8 cellular contexts compared by ENCODE assay signal in the genomic region with DNA sequence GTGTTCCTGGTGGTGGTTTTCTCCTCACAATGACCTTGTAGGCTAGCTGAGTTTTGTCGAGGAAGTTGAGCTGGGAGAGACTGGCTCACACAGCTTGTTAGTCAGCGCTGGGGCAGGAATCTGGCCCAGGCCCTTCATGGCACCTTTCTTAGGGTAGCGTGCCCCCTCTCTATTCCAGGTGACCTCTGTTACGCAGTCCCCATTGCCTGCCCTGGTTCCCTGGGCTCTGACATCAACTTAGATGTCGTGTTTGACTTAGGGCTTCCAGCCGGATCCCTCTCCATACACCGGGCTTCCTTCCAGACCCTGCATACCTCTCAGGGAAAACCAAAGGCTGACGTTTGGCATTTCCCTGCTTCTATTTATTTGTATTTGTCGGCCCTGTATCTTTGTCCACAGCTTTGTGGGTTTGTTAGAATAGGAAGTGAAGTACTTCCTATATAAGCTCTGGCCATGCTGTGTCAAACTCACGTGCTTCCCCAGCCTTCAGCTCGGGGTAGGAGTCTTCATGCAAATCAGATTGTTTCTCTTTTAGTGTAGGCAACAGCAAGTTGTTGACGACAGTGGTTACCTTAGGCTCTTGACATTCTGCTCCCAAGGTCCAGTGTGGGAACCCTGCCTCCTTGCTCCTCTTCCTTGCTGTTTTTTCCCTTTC. TPM values are rescaled to one million over a fixed set of nuclear protein-coding genes. Genes with fewer than 3 reads are reported as not detected.
DNase-seq lines count a peak whose midpoint lies in the region; ATAC-seq, FAIRE-seq and TF ChIP-seq lines count a peak whose summit lies in the region.

No MANE protein-coding gene starts in this region.

- H3K27ac Mint-ChIP-seq in CD8-positive, alpha-beta T cell: peak overlapping the region; percentile 88
- H3K27ac Mint-ChIP-seq in T-helper 2 cell treated with Interferon-gamma antibody and Interleukin-4, amounts not matched to agents 5 μg/mL and 100 μg/mL, for 36 hours: peak overlapping the region; percentile 93

- FAIRE-seq in GM19239 (lab: Jason Lieb, UNC): peak; percentile 88

- intact Hi-C loops in CD8-positive, alpha-beta T cell (cut with DNase I, micrococcal nuclease): loop anchor here in 1 of 2 experiments (2.0 kb wide), 1 partner anchor 13 kb away; a partner anchor contains a TSS

- no peaks in the 10 kb centered on the region for H3K36me3 Mint-ChIP-seq in CD8-positive, alpha-beta T cell
- H3K36me3 Mint-ChIP-seq in T-helper 2 cell treated with Interferon-gamma antibody and Interleukin-4, amounts not matched to agents 5 μg/mL and 100 μg/mL, for 36 hours (ENCODE audit: low read depth): peaks cover 3% of the 10 kb centered on the region

- no peaks in the 10 kb centered on the region for H3K27me3 Mint-ChIP-seq in CD8-positive, alpha-beta T cell (ENCODE audit: low read depth)
- H3K27me3 Mint-ChIP-seq in T-helper 2 cell treated with Interferon-gamma antibody and Interleukin-4, amounts not matched to agents 5 μg/mL and 100 μg/mL, for 36 hours (ENCODE audit: low read depth): no peaks in the 10 kb centered on the region

- peak overlapping the region; percentile 9 for H3K4me3 ChIP-seq in CD8-positive, alpha-beta T cell (ENCODE audit: low read depth, low read length)
- peak overlapping the region; percentile 25 for H3K4me3 ChIP-seq in epithelial cell of proximal tubule (ENCODE audit: low read depth, low read length)
- H3K4me3 ChIP-seq in neutrophil (ENCODE audit: low read depth in 1 of 2, low read length in 1 of 2): peak overlapping the region; percentile 54 to 61

- CTCF ChIA-PET in CD8-positive, alpha-beta T cell (lab: Charles Lee): interaction anchor here (1.6 to 1.8 kb wide), 3 partner anchors 9 to 18 kb away, joined by 3 to 6 read pairs (median 5); a partner anchor contains a TSS

- no peaks in the 10 kb centered on the region for H3K36me3 ChIP-seq in CD8-positive, alpha-beta T cell (ENCODE audit: insufficient read depth, low read length)
- no peaks in the 10 kb centered on the region for H3K36me3 ChIP-seq in neutrophil

- H3K4me1 ChIP-seq in CD8-positive, alpha-beta T cell (ENCODE audit: insufficient read depth, low read length): peaks cover 84% of the 10 kb centered on the region
- peaks cover 94 to 98% of the 10 kb centered on the region in 2 experiments for H3K4me1 ChIP-seq in neutrophil (ENCODE audit: control insufficient read depth in 1 of 2, insufficient read depth in 1 of 2, low read depth in 1 of 2, low read length in 1 of 2)

- peaks cover 93% of the 10 kb centered on the region for H3K4me1 Mint-ChIP-seq in CD8-positive, alpha-beta T cell (ENCODE audit: low read depth)
- peaks cover 78% of the 10 kb centered on the region for H3K4me1 Mint-ChIP-seq in T-helper 2 cell treated with Interferon-gamma antibody and Interleukin-4, amounts not matched to agents 5 μg/mL and 100 μg/mL, for 36 hours (ENCODE audit: low read depth)

- peak overlapping the region; percentile 15 for H3K27ac ChIP-seq in CD8-positive, alpha-beta T cell (ENCODE audit: low read depth, low read length)
- peak overlapping the region; percentile 90 for H3K27ac ChIP-seq in neutrophil

- no peaks in the 10 kb centered on the region for H3K9me3 Mint-ChIP-seq in CD8-positive, alpha-beta T cell
- H3K9me3 Mint-ChIP-seq in T-helper 2 cell treated with Interferon-gamma antibody and Interleukin-4, amounts not matched to agents 5 μg/mL and 100 μg/mL, for 36 hours: no peaks in the 10 kb centered on the region

- peak in 2 of 7 experiments; percentile 32 to 48 for DNase-seq in CD8-positive, alpha-beta T cell
- DNase-seq in GM19239 (ENCODE audit: insufficient read length, low spot score): no peak
- DNase-seq in T-helper 2 cell treated with Interferon-gamma antibody and Interleukin-4, amounts not matched to agents 5 μg/mL and 100 μg/mL, for 36 hours (ENCODE audit: low spot score): no peak
- DNase-seq in epithelial cell of proximal tubule (ENCODE audit: low read depth): no peak
- no peak for DNase-seq in iPS-NIHi7 (ENCODE audit: extremely low spot score)
- DNase-seq in activated gamma-delta T cell (lab: John Stamatoyannopoulos, UW): no peak

- peak overlapping the region; percentile 72 for H3K4me3 Mint-ChIP-seq in CD8-positive, alpha-beta T cell
- H3K4me3 Mint-ChIP-seq in T-helper 2 cell treated with Interferon-gamma antibody and Interleukin-4, amounts not matched to agents 5 μg/mL and 100 μg/mL, for 36 hours: peak overlapping the region; percentile 79

- POLR2A ChIA-PET in CD8-positive, alpha-beta T cell (lab: Charles Lee): interaction anchor here (1.3 to 2.7 kb wide), 3 partner anchors 9 to 245 kb away, joined by 3 to 11 read pairs (median 7); a partner anchor contains a TSS

- H3K27me3 ChIP-seq in CD8-positive, alpha-beta T cell (ENCODE audit: insufficient read depth, low read length): no peaks in the 10 kb centered on the region
- no peaks in the 10 kb centered on the region for H3K27me3 ChIP-seq in neutrophil

- no peak for TF ChIP-seq CTCF in CD8-positive, alpha-beta T cell (IDR thresholded peaks at IDR 0.05)
- TF ChIP-seq CTCF in epithelial cell of proximal tubule (conservative IDR thresholded peaks at IDR 0.05; ENCODE audit: low read depth, low read length) (no peak), neutrophil (IDR thresholded peaks at IDR 0.05) (no peak)

- ATAC-seq in CD8-positive, alpha-beta T cell: peak; percentile 47
- peak; percentile 84 for ATAC-seq in HG03280 (IDR thresholded peaks at IDR 0.05; ENCODE audit: unreplicated experiment)

- no peaks in the 10 kb centered on the region for H3K9me3 ChIP-seq in CD8-positive, alpha-beta T cell (ENCODE audit: low read length)
- no peaks in the 10 kb centered on the region for H3K9me3 ChIP-seq in neutrophil

RNA-seq across cellular contexts. Expression of a gene that starts 12.8 kb away (rescaled TPM):
- total RNA-seq in CD8-positive, alpha-beta T cell: 10 to 100 TPM; 38.5 to 40.6 TPM
- total RNA-seq in epithelial cell of proximal tubule: 50.3 and 50.8 TPM in 2 replicates
